In the genomic region with DNA sequence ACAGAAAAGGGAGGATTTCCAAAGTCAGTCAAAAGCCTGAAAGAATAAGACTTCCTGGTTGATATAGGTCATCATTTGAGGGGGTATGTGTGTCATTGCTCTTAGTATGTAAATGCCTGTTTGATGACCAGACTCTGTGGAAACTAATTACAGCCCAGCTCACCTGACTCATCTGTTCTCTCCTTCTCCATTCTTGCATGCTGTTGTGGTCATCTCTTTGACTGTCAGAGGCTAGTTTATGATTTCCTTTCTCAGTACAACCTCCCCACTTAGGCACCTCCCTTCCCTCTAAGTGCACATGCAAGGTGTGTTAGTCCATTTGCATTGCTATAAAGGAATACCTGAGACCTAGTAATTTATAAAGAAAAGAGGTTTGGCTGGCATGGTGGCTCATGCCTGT, we compare ENCODE assay signal across 16 cellular contexts. TPM values are rescaled to one million over a fixed set of nuclear protein-coding genes. Genes with fewer than 3 reads are reported as not detected.
DNase-seq lines count a peak whose midpoint lies in the region; ATAC-seq and TF ChIP-seq lines count a peak whose summit lies in the region.
"Had no signal": no experiment of that assay in that cellular context is flagged by ENCODE, and none has a peak within 500 bp of the region (broad histone marks: within the 10 kb centered on the region; RNA-seq: fewer than 3 reads in every experiment).

No MANE protein-coding gene starts in this region.

- H3K4me1 ChIP-seq in GM23338 (ENCODE audit: insufficient read depth): peaks cover 27% of the 10 kb centered on the region
- H3K4me1 ChIP-seq: parathyroid adenoma had no signal

- no peaks in the 10 kb centered on the region for H3K27me3 Mint-ChIP-seq in GM23338 (ENCODE audit: insufficient read depth, low read depth, poor library complexity)

- no peaks in the 10 kb centered on the region for H3K27me3 ChIP-seq in GM23338 (ENCODE audit: insufficient read depth)
- no peaks in the 10 kb centered on the region for H3K27me3 ChIP-seq in MG63

- in situ Hi-C loops in Caki2 (cut with HindIII; ENCODE audit: low pct_unique_long_range_greater_than_20kb, low sequenced_read_pairs): no loop called here

- H3K4me3 Mint-ChIP-seq in GM23338: no peak overlapping the region
- H3K4me3 Mint-ChIP-seq: CD8-positive, alpha-beta T cell; memory B cell; T-helper 2 cell treated with Interferon-gamma antibody and Interleukin-4, amounts not matched to agents 5 μg/mL and 100 μg/mL, for 36 hours had no signal

- peaks cover 41% of the 10 kb centered on the region for H3K4me1 Mint-ChIP-seq in GM23338
- H3K4me1 Mint-ChIP-seq: memory B cell had no signal

- H3K4me3 ChIP-seq in GM23338 (no peak overlapping the region), MG63 (no peak overlapping the region)

- DNase-seq in Caki2 (ENCODE audit: low read depth) (peak; percentile 76), HS-5 (ENCODE audit: low read depth) (peak; percentile 86), amniotic epithelial cell (ENCODE audit: low read depth) (peak; percentile 94), kidney tubule cell (ENCODE audit: low spot score) (peak; percentile 99), GM23338 (ENCODE audit: low spot score) (no peak), NCI-H2107 (lab: John Stamatoyannopoulos, UW) (no peak), MG63 (no peak)
- DNase-seq: amniotic stem cell; CD8-positive, alpha-beta T cell; NCI-H187; stimulated activated naive CD4-positive, alpha-beta T cell treated with Interleukin-2 at 50 U/mL for 16 hours had no signal

- H2AFZ ChIP-seq in GM23338: no peak overlapping the region
- H2AFZ ChIP-seq: parathyroid adenoma had no signal

- H4K20me1 ChIP-seq in GM23338 (replicated peaks; ENCODE audit: insufficient read depth): no peaks in the 10 kb centered on the region

- H3K9me2 ChIP-seq in GM23338 (ENCODE audit: insufficient read depth): no peaks in the 10 kb centered on the region

- H3K79me2 ChIP-seq in GM23338 (replicated peaks; ENCODE audit: insufficient read depth): no peaks in the 10 kb centered on the region
- H3K79me2 ChIP-seq: parathyroid adenoma had no signal

- H3K27ac Mint-ChIP-seq in GM23338: no peak overlapping the region
- H3K27ac Mint-ChIP-seq: CD8-positive, alpha-beta T cell; memory B cell; T-helper 2 cell treated with Interferon-gamma antibody and Interleukin-4, amounts not matched to agents 5 μg/mL and 100 μg/mL, for 36 hours had no signal

- H3K36me3 Mint-ChIP-seq in GM23338 (ENCODE audit: low read depth): no peaks in the 10 kb centered on the region
- H3K36me3 Mint-ChIP-seq: CD8-positive, alpha-beta T cell; memory B cell had no signal

- H3F3A ChIP-seq in GM23338 (replicated peaks; ENCODE audit: low read depth): no peaks in the 10 kb centered on the region

- no peak for TF ChIP-seq CTCF in GM23338 (conservative IDR thresholded peaks at IDR 0.05; ENCODE audit: low read depth in 2 of 2)

- ATAC-seq in HG02885 (IDR thresholded peaks at IDR 0.05; ENCODE audit: poor library complexity, unreplicated experiment) (no peak), GM23338 (no peak)
- ATAC-seq: CD8-positive, alpha-beta T cell had no signal

- H3K36me3 ChIP-seq in GM23338 (ENCODE audit: insufficient read depth) (no peaks in the 10 kb centered on the region), MG63 (no peaks in the 10 kb centered on the region)

- H3K27ac ChIP-seq in GM23338 (ENCODE audit: low read depth): no peak overlapping the region
- H3K27ac ChIP-seq: parathyroid adenoma had no signal

- H3K4me2 ChIP-seq in GM23338: no peak overlapping the region

- no peaks in the 10 kb centered on the region for H3K9me3 ChIP-seq in MG63

- H3K9me3 Mint-ChIP-seq in GM23338: no peaks in the 10 kb centered on the region
- H3K9me3 Mint-ChIP-seq: CD8-positive, alpha-beta T cell; memory B cell; T-helper 2 cell treated with Interferon-gamma antibody and Interleukin-4, amounts not matched to agents 5 μg/mL and 100 μg/mL, for 36 hours had no signal

TF ChIP-seq in GM23338, 12 proteins besides CTCF, POLR2A, EP300 and RAD21:
- TF ChIP-seq ZNF331 (CRISPR knock-in tag; IDR thresholded peaks at IDR 0.05; ENCODE audit: low read depth) (no peak), EZH2 (IDR thresholded peaks at IDR 0.05; ENCODE audit: low read depth, unreplicated experiment) (no peak), POLR2AphosphoS5 (IDR thresholded peaks at IDR 0.05; ENCODE audit: low read depth) (no peak), CREB1 (CRISPR knock-in tag; IDR thresholded peaks at IDR 0.05; ENCODE audit: low read depth) (no peak), NANOG (IDR thresholded peaks at IDR 0.05; ENCODE audit: borderline replicate concordance) (no peak), JUNB (IDR thresholded peaks at IDR 0.05; ENCODE audit: unreplicated experiment) (no peak), ETS1 (IDR thresholded peaks at IDR 0.05) (no peak)

RNA-seq across cellular contexts. Expression of gene C1orf116, which starts 2.4 kb away (rescaled TPM):
- total RNA-seq in Caki2 (2014; rRNA removed; shearing (Covaris generic); ENCODE audit: low replicate concordance): 1.7 TPM in 2 replicates
- total RNA-seq in GM23338 (2014; rRNA removed; shearing (Covaris generic)): 4.0 and 5.3 TPM in 2 replicates
- 2.2 and 2.3 TPM in 2 replicates for polyA plus RNA-seq in GM23338 (2016; fragmentation: Nextera tagmentation; extraction: Ambion mirVana)
- 0.26 TPM in 1 of 2 replicates, not detected in the other for total RNA-seq in MG63 (2014; rRNA removed; shearing (Covaris generic); ENCODE audit: low replicate concordance)
- total RNA-seq: activated CD8-positive, alpha-beta memory T cell treated with anti-CD3 and anti-CD28 coated beads for 36 hours had no signal

RNA-seq across cellular contexts. Expression of gene YOD1, which starts 16.0 kb away (rescaled TPM):
- total RNA-seq in Caki2 (2014; rRNA removed; shearing (Covaris generic); ENCODE audit: low replicate concordance): 2.3 and 2.9 TPM in 2 replicates
- total RNA-seq in GM23338 (2014; rRNA removed; shearing (Covaris generic)): 19.7 and 21.9 TPM in 2 replicates
- 3.9 and 4.6 TPM in 2 replicates for polyA plus RNA-seq in GM23338 (2016; fragmentation: Nextera tagmentation; extraction: Ambion mirVana)
- 5.4 and 5.5 TPM in 2 replicates for total RNA-seq in MG63 (2014; rRNA removed; shearing (Covaris generic); ENCODE audit: low replicate concordance)

RNA-seq across cellular contexts. Expression of gene PFKFB2, which starts 18.1 kb away (rescaled TPM):
- 1.7 and 4.0 TPM in 2 replicates for total RNA-seq in Caki2 (2014; rRNA removed; shearing (Covaris generic); ENCODE audit: low replicate concordance)
- total RNA-seq in GM23338 (2014; rRNA removed; shearing (Covaris generic)): 10.1 and 14.8 TPM in 2 replicates
- 3.8 and 4.9 TPM in 2 replicates for polyA plus RNA-seq in GM23338 (2016; fragmentation: Nextera tagmentation; extraction: Ambion mirVana)
- 1.9 and 2.4 TPM in 2 replicates for total RNA-seq in MG63 (2014; rRNA removed; shearing (Covaris generic); ENCODE audit: low replicate concordance)

RNA-seq across cellular contexts. Expression of gene C4BPB, which starts 53.7 kb away (rescaled TPM):
- not detected in 2 replicates for total RNA-seq in Caki2 (2014; rRNA removed; shearing (Covaris generic); ENCODE audit: low replicate concordance)
- not detected in 2 replicates for total RNA-seq in GM23338 (2014; rRNA removed; shearing (Covaris generic))
- not detected in 2 replicates for polyA plus RNA-seq in GM23338 (2016; fragmentation: Nextera tagmentation; extraction: Ambion mirVana)
- 3.5 TPM in 1 of 2 replicates, not detected in the other for total RNA-seq in MG63 (2014; rRNA removed; shearing (Covaris generic); ENCODE audit: low replicate concordance)

Comparison
In these comparisons a context has a peak if more than half of its experiments do, and no peak if none do; other contexts are left out.
1. DNase-seq: peak in Caki2 (single experiment), HS-5 (single experiment), amniotic epithelial cell (single experiment) and kidney tubule cell (single experiment); none in GM23338 (single experiment), NCI-H2107 (single experiment) and MG63 (single experiment).